9 cellular contexts compared by ENCODE assay signal in the genomic region with DNA sequence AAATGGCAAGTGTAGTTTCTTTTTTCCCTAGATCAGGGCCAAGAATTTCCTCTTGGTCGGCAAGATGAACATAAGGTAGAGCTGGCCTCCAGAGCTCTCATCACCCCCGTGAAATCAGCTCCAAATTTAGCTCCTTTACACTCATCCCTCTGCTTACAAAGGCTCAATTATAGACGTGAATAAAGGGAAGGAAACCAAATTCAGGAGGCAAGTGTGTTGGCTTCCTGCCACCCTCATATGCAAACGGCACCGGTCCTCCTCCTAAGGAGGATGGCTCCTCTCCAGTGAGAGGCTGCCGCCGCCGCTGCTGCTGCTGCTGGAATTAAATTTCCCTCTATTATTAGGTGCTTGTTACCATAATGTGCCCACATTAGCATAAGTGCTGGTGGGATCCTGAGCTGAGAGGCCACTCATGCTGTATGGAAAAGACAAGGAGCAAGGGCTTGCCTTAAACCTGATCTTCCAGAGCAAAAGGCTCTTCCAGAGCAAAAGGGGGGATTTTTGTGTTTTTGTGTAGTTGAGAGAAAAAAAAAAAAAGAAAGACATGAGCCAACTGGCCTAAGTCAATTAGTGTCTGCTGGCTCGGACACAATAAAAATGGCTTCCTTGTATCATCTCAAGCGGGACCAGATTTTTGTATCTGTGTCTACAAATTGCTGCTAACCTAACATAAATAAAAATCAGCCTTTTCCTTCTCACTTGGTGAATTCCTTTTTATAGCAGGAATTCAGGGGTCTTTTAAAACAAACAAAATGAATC.
DNase-seq lines count a peak whose midpoint lies in the region; ATAC-seq and TF ChIP-seq lines count a peak whose summit lies in the region.
"Had no signal": no experiment of that assay in that cellular context is flagged by ENCODE, and none has a peak within 500 bp of the region (broad histone marks: within the 10 kb centered on the region; RNA-seq: fewer than 3 reads in every experiment).

No MANE protein-coding gene starts in this region.

- peaks cover 15% of the 10 kb centered on the region for H3K27me3 Mint-ChIP-seq in nephron (ENCODE audit: low read depth)
- no peaks in the 10 kb centered on the region for H3K27me3 Mint-ChIP-seq in activated T-helper 17 cell treated with anti-CD3 and anti-CD28 coated beads, Interleukin-2, amount 50 U/mL, for 72 hours

- no peak for ATAC-seq in activated T-helper 17 cell treated with anti-CD3 and anti-CD28 coated beads, Interleukin-2, amount 50 U/mL, for 72 hours (replicated peaks)
- no peak for ATAC-seq in GM21423 (IDR thresholded peaks at IDR 0.05; ENCODE audit: unreplicated experiment)

- H3K9me3 Mint-ChIP-seq in nephron = no peaks in the 10 kb centered on the region
- no peaks in the 10 kb centered on the region for H3K9me3 Mint-ChIP-seq in activated T-helper 17 cell treated with anti-CD3 and anti-CD28 coated beads, Interleukin-2, amount 50 U/mL, for 72 hours

- no peak for TF ChIP-seq CTCF in nephron (IDR thresholded peaks at IDR 0.05; ENCODE audit: unreplicated experiment in 3 of 3)

- peak overlapping the region in 2 of 3 experiments; percentile 38 to 61 for H3K27ac Mint-ChIP-seq in nephron
- H3K27ac Mint-ChIP-seq in activated T-helper 17 cell treated with anti-CD3 and anti-CD28 coated beads, Interleukin-2, amount 50 U/mL, for 72 hours = no peak overlapping the region

- peaks cover 28% of the 10 kb centered on the region for H3K4me1 Mint-ChIP-seq in nephron
- no peaks in the 10 kb centered on the region for H3K4me1 Mint-ChIP-seq in activated T-helper 17 cell treated with anti-CD3 and anti-CD28 coated beads, Interleukin-2, amount 50 U/mL, for 72 hours

- DNase-seq in EH (ENCODE audit: low read depth) (peak; percentile 11), NCI-H2029 (lab: John Stamatoyannopoulos, UW) (peak; percentile 73), anterior cingulate cortex (lab: John Stamatoyannopoulos, UW) (peak in 42 of 58 donors; percentile 9 to 74 (median 40)), OCI-M2 (lab: John Stamatoyannopoulos, UW; ENCODE audit: unreplicated experiment) (no peak), SKM-1 (lab: John Stamatoyannopoulos, UW; ENCODE audit: unreplicated experiment) (no peak)
- DNase-seq: activated T-cell treated with anti-CD3 and anti-CD28 coated beads for 4 hours had no signal

- peak overlapping the region in 2 of 3 experiments; percentile 41 to 55 for H3K4me3 Mint-ChIP-seq in nephron
- H3K4me3 Mint-ChIP-seq in activated T-helper 17 cell treated with anti-CD3 and anti-CD28 coated beads, Interleukin-2, amount 50 U/mL, for 72 hours = no peak overlapping the region

- H3K36me3 Mint-ChIP-seq in nephron (ENCODE audit: low read depth) = peaks cover 5% of the 10 kb centered on the region
- H3K36me3 Mint-ChIP-seq in activated T-helper 17 cell treated with anti-CD3 and anti-CD28 coated beads, Interleukin-2, amount 50 U/mL, for 72 hours (ENCODE audit: low read depth) = no peaks in the 10 kb centered on the region

Comparison
In these comparisons a context has a peak if more than half of its experiments do, and no peak if none do; other contexts are left out.
1. DNase-seq: peak in EH (single experiment), NCI-H2029 (single experiment) and anterior cingulate cortex (42 of 58); none in OCI-M2 (single experiment) and SKM-1 (single experiment).